In genomic region chr9:69759478-69760277, GRCh38 we compare ENCODE assay signal across 8 cellular contexts. TPM values are rescaled to one million over a fixed set of nuclear protein-coding genes. Genes with fewer than 3 reads are reported as not detected.
DNase-seq lines count a peak whose midpoint lies in the region; ATAC-seq and TF ChIP-seq lines count a peak whose summit lies in the region.

PTAR1 (minus strand) TSS chr9:69760011; CDS start chr9:69759938, 73 bp downstream.

- intact Hi-C loops in T-helper 1 cell treated with Interleukin-12 subunit alpha and Interleukin-12 subunit beta and Interleukin-4 antibody, amounts not matched to agents 30 ng/mL and 1 ng/mL, for 36 hours (cut with micrococcal nuclease), result loop anchor here (1.0 to 10.0 kb wide), 10 partner anchors 20 to 805 kb away; partner anchors contain the start of genes APBA1, CFAP95 and SMC5
- intact Hi-C loops in left cardiac atrium (cut with DNase I) (loop anchor here (5.0 to 10.0 kb wide), 3 partner anchors 85 to 118 kb away; partner anchors contain the start of gene APBA1 (in 2 of the 2)), posterior vena cava (cut with DNase I) (no loop called here)

- peak in 1 of 4 donors; percentile 46 for TF ChIP-seq EP300 in upper lobe of left lung (IDR thresholded peaks at IDR 0.05)

- peak within 1 kb of the TSS; percentile 94 to 98 (median 96) for H3K27ac ChIP-seq in upper lobe of left lung

- ATAC-seq in HG02870 (IDR thresholded peaks at IDR 0.05; ENCODE audit: unreplicated experiment) (peak; percentile 85), left cardiac atrium (peak; percentile 98), upper lobe of left lung (ENCODE audit: low FRiP score in 2 of 2) (peak; percentile 95 to 99)

- H3K36me3 ChIP-seq in upper lobe of left lung, result no peaks in the 10 kb centered on the region

- 0 to 1% methylated on average over 31 to 37 of the region's 95 CpGs for WGBS in upper lobe of left lung, 2 donors

- H3K4me1 ChIP-seq in upper lobe of left lung, result peaks cover 13 to 23% (median 21%) of the 10 kb centered on the region in 4 donors

- DNase-seq in NCI-H146 (lab: John Stamatoyannopoulos, UW) (peak; percentile 83), amniotic epithelial cell (ENCODE audit: low read depth) (peak; percentile 87), left cardiac atrium (peak; percentile 94), posterior vena cava (ENCODE audit: low spot score) (peak; percentile 98), upper lobe of left lung (peak; percentile 94 to 99)

- no peaks in the 10 kb centered on the region for H3K27me3 ChIP-seq in upper lobe of left lung

- peak in 3 of 6 experiments; percentile 12 to 17 (median 15) for TF ChIP-seq CTCF in upper lobe of left lung (IDR thresholded peaks at IDR 0.05)

- peak within 1 kb of the TSS; percentile 38 to 90 (median 66) for H3K4me3 ChIP-seq in upper lobe of left lung

- no peaks in the 10 kb centered on the region for H3K9me3 ChIP-seq in upper lobe of left lung

- TF ChIP-seq POLR2A in GM15510 (IDR thresholded peaks at IDR 0.05; ENCODE audit: borderline replicate concordance, extremely low read depth, insufficient read length) (peak; percentile 90), upper lobe of left lung (IDR thresholded peaks at IDR 0.05) (peak in 3 of 4 donors; percentile 53 to 89 (median 85))

RNA-seq across cellular contexts. Expression of gene PTAR1, which starts in this region (rescaled TPM):
- total RNA-seq in T-helper 1 cell treated with Interleukin-12 subunit alpha and Interleukin-12 subunit beta and Interleukin-4 antibody, amounts not matched to agents 30 ng/mL and 1 ng/mL, for 36 hours, result 51.3 and 52.1 TPM in 2 replicates
- total RNA-seq in left cardiac atrium, result 10 to 100 TPM; 31.1 to 34.5 TPM
- 10 to 100 TPM; 48.3 to 48.8 TPM for total RNA-seq in posterior vena cava
- 10 to 100 TPM; 28.5 to 94.3 (median 48.6) TPM for total RNA-seq in upper lobe of left lung

Comparison
In these comparisons a context has a peak if more than half of its experiments do, and no peak if none do; other contexts are left out.
1. Peak in every context shown above with its lines: DNase-seq, ATAC-seq, H3K4me3 ChIP-seq and H3K27ac ChIP-seq.
2. intact Hi-C loops: an anchor here in T-helper 1 cell treated with Interleukin-12 subunit alpha and Interleukin-12 subunit beta and Interleukin-4 antibody, amounts not matched to agents 30 ng/mL and 1 ng/mL, for 36 hours (1.0 to 10.0 kb wide) and left cardiac atrium (5.0 to 10.0 kb wide); none called in posterior vena cava.